Comparison of ENCODE assay signal across 22 cellular contexts in the genomic region with DNA sequence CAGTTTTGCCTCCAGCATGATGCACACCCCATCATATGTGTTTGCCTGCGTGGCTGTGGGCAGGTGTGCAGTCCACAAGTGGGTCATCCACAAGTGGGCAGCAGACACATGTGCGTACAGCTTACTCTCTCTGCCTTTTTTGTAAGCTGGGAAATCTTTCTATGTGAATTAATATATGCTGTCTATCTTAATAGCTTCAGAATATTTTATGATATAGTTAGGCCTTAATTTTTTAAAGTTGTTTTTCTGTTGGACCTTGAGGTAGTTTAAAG.
DNase-seq lines count a peak whose midpoint lies in the region; ATAC-seq and TF ChIP-seq lines count a peak whose summit lies in the region.
"Had no signal": no experiment of that assay in that cellular context is flagged by ENCODE, and none has a peak within 500 bp of the region (broad histone marks: within the 10 kb centered on the region; RNA-seq: fewer than 3 reads in every experiment).

No MANE protein-coding gene starts in this region.

- peaks cover 22% of the 10 kb centered on the region for H3K4me1 ChIP-seq in CD8-positive, alpha-beta memory T cell (ENCODE audit: insufficient read depth, low read length)
- no peaks in the 10 kb centered on the region for H3K4me1 ChIP-seq in aorta (ENCODE audit: control insufficient read depth in 1 of 2, insufficient read depth in 2 of 2, low read length in 2 of 2)
- H3K4me1 ChIP-seq in prostate gland (replicated peaks): peaks cover 4% of the 10 kb centered on the region

- CTCF ChIA-PET in CD8-positive, alpha-beta memory T cell (lab: Charles Lee): no interaction called here

- no peak overlapping the region for H3K4me3 Mint-ChIP-seq in activated naive CD8-positive, alpha-beta T cell treated with anti-CD3 and anti-CD28 coated beads, Interleukin-2, amount 10 ng/mL, durations not matched to agents 7 days and 5 days
- H3K4me3 Mint-ChIP-seq in activated naive CD8-positive, alpha-beta T cell treated with anti-CD3 and anti-CD28 coated beads, Interleukin-2, amount 50 U/mL, for 24 hours: no peak overlapping the region
- no peak overlapping the region for H3K4me3 Mint-ChIP-seq in CD8-positive, alpha-beta memory T cell
- peak overlapping the region; percentile 21 for H3K4me3 Mint-ChIP-seq in endothelial cell (ENCODE audit: unreplicated experiment)
- H3K4me3 Mint-ChIP-seq: CD4-positive, alpha-beta memory T cell had no signal

- H3K9me3 ChIP-seq in CD8-positive, alpha-beta memory T cell (ENCODE audit: low read length): peaks cover 16% of the 10 kb centered on the region
- H3K9me3 ChIP-seq in aorta (ENCODE audit: control insufficient read depth, low read length) (peaks cover 2% of the 10 kb centered on the region), prostate gland (no peaks in the 10 kb centered on the region)

- TF ChIP-seq POLR2A in prostate gland (IDR thresholded peaks at IDR 0.05): no peak

- H3K9me3 Mint-ChIP-seq in activated naive CD8-positive, alpha-beta T cell treated with anti-CD3 and anti-CD28 coated beads, Interleukin-2, amount 10 ng/mL, durations not matched to agents 7 days and 5 days: peaks cover 32% of the 10 kb centered on the region
- H3K9me3 Mint-ChIP-seq in activated naive CD8-positive, alpha-beta T cell treated with anti-CD3 and anti-CD28 coated beads, Interleukin-2, amount 50 U/mL, for 24 hours: peaks cover 38% of the 10 kb centered on the region
- H3K9me3 Mint-ChIP-seq in CD8-positive, alpha-beta memory T cell: peaks cover 14 to 37% (median 22%) of the 10 kb centered on the region in 5 donors
- H3K9me3 Mint-ChIP-seq in endothelial cell (ENCODE audit: unreplicated experiment): peaks cover 5% of the 10 kb centered on the region

- ATAC-seq in activated naive CD8-positive, alpha-beta T cell treated with anti-CD3 and anti-CD28 coated beads, Interleukin-2, amount 10 ng/mL, durations not matched to agents 7 days and 5 days (ENCODE audit: low read depth): no peak
- no peak for ATAC-seq in activated naive CD8-positive, alpha-beta T cell treated with anti-CD3 and anti-CD28 coated beads, Interleukin-2, amount 50 U/mL, for 24 hours
- peak; percentile 12 for ATAC-seq in aorta (ENCODE audit: low FRiP score)
- no peak for ATAC-seq in HG03097 (IDR thresholded peaks at IDR 0.05; ENCODE audit: low FRiP score, unreplicated experiment)
- ATAC-seq: Panc1 had no signal

- no peaks in the 10 kb centered on the region for H3K36me3 ChIP-seq in CD8-positive, alpha-beta memory T cell (ENCODE audit: insufficient read depth, low read length)
- no peaks in the 10 kb centered on the region for H3K36me3 ChIP-seq in aorta (ENCODE audit: control insufficient read depth in 1 of 2, insufficient read depth in 2 of 2, low read length in 1 of 2)
- H3K36me3 ChIP-seq in prostate gland: no peaks in the 10 kb centered on the region

- peaks cover 8% of the 10 kb centered on the region for H3K4me1 Mint-ChIP-seq in activated naive CD8-positive, alpha-beta T cell treated with anti-CD3 and anti-CD28 coated beads, Interleukin-2, amount 10 ng/mL, durations not matched to agents 7 days and 5 days
- peaks cover 20% of the 10 kb centered on the region for H3K4me1 Mint-ChIP-seq in activated naive CD8-positive, alpha-beta T cell treated with anti-CD3 and anti-CD28 coated beads, Interleukin-2, amount 50 U/mL, for 24 hours
- H3K4me1 Mint-ChIP-seq in CD8-positive, alpha-beta memory T cell: peaks cover 14 to 26% (median 15%) of the 10 kb centered on the region in 3 donors
- peaks cover 5% of the 10 kb centered on the region for H3K4me1 Mint-ChIP-seq in endothelial cell (ENCODE audit: unreplicated experiment)

- H3K27me3 ChIP-seq in CD8-positive, alpha-beta memory T cell (ENCODE audit: insufficient read depth, low read length, poor library complexity, severe bottlenecking): no peaks in the 10 kb centered on the region
- H3K27me3 ChIP-seq in aorta (ENCODE audit: control insufficient read depth in 1 of 2, insufficient read depth in 2 of 2, low read length in 1 of 2) (no peaks in the 10 kb centered on the region), prostate gland (replicated peaks; ENCODE audit: insufficient read depth) (no peaks in the 10 kb centered on the region)
- H3K27me3 ChIP-seq: BLaER1 treated with 17β-estradiol and CSF1 and Interleukin-3, amounts not matched to agents 10 nM and 100 nM had no signal

- POLR2A ChIA-PET in activated naive CD8-positive, alpha-beta T cell treated with anti-CD3 and anti-CD28 coated beads, Interleukin-2, amount 10 ng/mL, durations not matched to agents 7 days and 5 days (lab: Charles Lee): no interaction called here
- POLR2A ChIA-PET in CD8-positive, alpha-beta memory T cell (lab: Charles Lee): no interaction called here

- peak overlapping the region; percentile 25 for H3K27ac Mint-ChIP-seq in activated naive CD8-positive, alpha-beta T cell treated with anti-CD3 and anti-CD28 coated beads, Interleukin-2, amount 10 ng/mL, durations not matched to agents 7 days and 5 days
- H3K27ac Mint-ChIP-seq in activated naive CD8-positive, alpha-beta T cell treated with anti-CD3 and anti-CD28 coated beads, Interleukin-2, amount 50 U/mL, for 24 hours: no peak overlapping the region
- H3K27ac Mint-ChIP-seq in CD8-positive, alpha-beta memory T cell: peak overlapping the region in 5 of 8 donors; percentile 52 to 80 (median 73)
- no peak overlapping the region for H3K27ac Mint-ChIP-seq in endothelial cell (ENCODE audit: unreplicated experiment)

- no peak overlapping the region for H3K4me3 ChIP-seq in CD8-positive, alpha-beta memory T cell (ENCODE audit: low read length)
- H3K4me3 ChIP-seq in aorta (ENCODE audit: low read length in 2 of 2) (no peak overlapping the region), prostate gland (no peak overlapping the region)
- H3K4me3 ChIP-seq: BLaER1 treated with 17β-estradiol and CSF1 and Interleukin-3, amounts not matched to agents 10 nM and 100 nM; SK-N-MC had no signal

- WGBS in aorta, 2 donors: 94% methylated on average over 2 of the region's 2 CpGs
- 96% methylated on average over 2 of the region's 2 CpGs for WGBS in prostate gland

- peaks cover 35% of the 10 kb centered on the region for H3K36me3 Mint-ChIP-seq in activated naive CD8-positive, alpha-beta T cell treated with anti-CD3 and anti-CD28 coated beads, Interleukin-2, amount 10 ng/mL, durations not matched to agents 7 days and 5 days
- H3K36me3 Mint-ChIP-seq in activated naive CD8-positive, alpha-beta T cell treated with anti-CD3 and anti-CD28 coated beads, Interleukin-2, amount 50 U/mL, for 24 hours (ENCODE audit: low read depth): peaks cover 39% of the 10 kb centered on the region
- peaks cover 8 to 31% (median 17%) of the 10 kb centered on the region in 3 donors for H3K36me3 Mint-ChIP-seq in CD8-positive, alpha-beta memory T cell
- H3K36me3 Mint-ChIP-seq in endothelial cell (ENCODE audit: low read depth, unreplicated experiment): peaks cover 37% of the 10 kb centered on the region

- no peaks in the 10 kb centered on the region for H3K27me3 Mint-ChIP-seq in activated naive CD8-positive, alpha-beta T cell treated with anti-CD3 and anti-CD28 coated beads, Interleukin-2, amount 10 ng/mL, durations not matched to agents 7 days and 5 days
- H3K27me3 Mint-ChIP-seq in activated naive CD8-positive, alpha-beta T cell treated with anti-CD3 and anti-CD28 coated beads, Interleukin-2, amount 50 U/mL, for 24 hours: peaks cover 5% of the 10 kb centered on the region
- H3K27me3 Mint-ChIP-seq in CD8-positive, alpha-beta memory T cell: peaks cover 0 to 7% of the 10 kb centered on the region in 2 donors
- H3K27me3 Mint-ChIP-seq in endothelial cell (ENCODE audit: unreplicated experiment): peaks cover 5% of the 10 kb centered on the region

- no peak for DNase-seq in activated naive CD8-positive, alpha-beta T cell treated with anti-CD3 and anti-CD28 coated beads, Interleukin-2, amount 10 ng/mL, durations not matched to agents 7 days and 5 days
- no peak for DNase-seq in activated naive CD8-positive, alpha-beta T cell treated with anti-CD3 and anti-CD28 coated beads, Interleukin-2, amount 50 U/mL, for 24 hours
- no peak for DNase-seq in CD8-positive, alpha-beta memory T cell
- no peak for DNase-seq in endothelial cell (ENCODE audit: low spot score)
- DNase-seq in aorta: no peak
- no peak for DNase-seq in prostate gland (ENCODE audit: low spot score)
- DNase-seq: CD4-positive, alpha-beta memory T cell; DMS79 treated with DMSO at 0.1 percent for 48 hours; NCI-H1092; NCI-H1417 treated with DMSO at 0.1 percent for 48 hours; NCI-H1694 treated with DMSO at 0.1 percent for 48 hours; NCI-H2081; NCI-H226; NCI-H510A; NCI-H69; SIG-M5 had no signal

- H3K27ac ChIP-seq in CD8-positive, alpha-beta memory T cell (ENCODE audit: low read depth, low read length): no peak overlapping the region
- H3K27ac ChIP-seq in aorta (ENCODE audit: low read depth in 1 of 2, low read length in 2 of 2) (no peak overlapping the region), prostate gland (no peak overlapping the region)
- H3K27ac ChIP-seq: BLaER1 treated with 17β-estradiol and CSF1 and Interleukin-3, amounts not matched to agents 10 nM and 100 nM; HL-60; RWPE1; SK-N-MC had no signal

- TF ChIP-seq CTCF in endothelial cell (IDR thresholded peaks at IDR 0.05; ENCODE audit: unreplicated experiment) (no peak), prostate gland (IDR thresholded peaks at IDR 0.05) (no peak)

- intact Hi-C loops in aorta (cut with DNase I) (no loop called here), prostate gland (cut with DNase I) (no loop called here)

Comparison
In these comparisons a context has a peak if more than half of its experiments do, and no peak if none do; other contexts are left out.
1. H3K27ac Mint-ChIP-seq: peak in activated naive CD8-positive, alpha-beta T cell treated with anti-CD3 and anti-CD28 coated beads, Interleukin-2, amount 10 ng/mL, durations not matched to agents 7 days and 5 days (single experiment) and CD8-positive, alpha-beta memory T cell (5 of 8); none in activated naive CD8-positive, alpha-beta T cell treated with anti-CD3 and anti-CD28 coated beads, Interleukin-2, amount 50 U/mL, for 24 hours (single experiment) and endothelial cell (single experiment).